ENCODE assay signal across 14 cellular contexts in the genomic region with DNA sequence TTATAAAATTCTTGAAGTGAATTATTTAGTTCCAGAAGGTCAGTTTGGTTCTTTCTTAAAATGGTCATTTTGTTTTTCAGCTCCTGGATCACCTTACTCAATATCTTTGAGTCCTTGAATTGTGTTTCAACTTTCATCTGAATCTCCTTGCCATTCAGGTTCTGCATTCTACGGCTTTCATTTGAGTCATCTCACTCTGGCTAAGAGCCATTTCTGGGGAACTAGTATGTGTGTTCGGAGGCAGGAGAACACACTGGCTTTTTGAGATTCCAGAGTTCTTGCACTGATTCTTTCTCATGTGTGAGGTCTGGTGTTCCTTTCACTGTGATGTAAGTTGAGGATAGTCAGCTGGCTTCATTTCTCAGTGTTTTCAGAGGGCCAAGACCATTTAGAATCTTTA.
A peak's percentile ranks its signal among the peaks of the same experiment; 100 is the strongest.
DNase-seq lines count a peak whose midpoint lies in the region; ATAC-seq and TF ChIP-seq lines count a peak whose summit lies in the region.
"Had no signal": no experiment of that assay in that cellular context is flagged by ENCODE, and none has a peak within 500 bp of the region (broad histone marks: within the 10 kb centered on the region; RNA-seq: fewer than 3 reads in every experiment).

No MANE protein-coding gene starts in this region.

- H3K36me3 ChIP-seq in H7 (replicated peaks; ENCODE audit: control insufficient read depth, insufficient read depth, low read length): no peaks in the 10 kb centered on the region
- H3K36me3 ChIP-seq: BLaER1 had no signal

- no peaks in the 10 kb centered on the region for H3K27me3 ChIP-seq in H7 (ENCODE audit: control insufficient read depth, insufficient read depth, low read length)
- H3K27me3 ChIP-seq: BLaER1 had no signal

- no peak for ATAC-seq in HG03457 (IDR thresholded peaks at IDR 0.05; ENCODE audit: unreplicated experiment)
- ATAC-seq: A549 had no signal

- H3K4me3 ChIP-seq in LNCaP clone FGC (ENCODE audit: low read depth, low read length) (no peak overlapping the region), epithelial cell of esophagus (ENCODE audit: low read length) (no peak overlapping the region), H7 (ENCODE audit: insufficient read depth, low read depth, low read length) (no peak overlapping the region)
- H3K4me3 ChIP-seq: A549, BLaER1, GM23248 had no signal

- peak; percentile 10 for DNase-seq in Daoy (ENCODE audit: low read depth)
- DNase-seq in LNCaP clone FGC (ENCODE audit: low read depth): peak; percentile 6
- peak; percentile 79 for DNase-seq in epithelial cell of esophagus (ENCODE audit: low read depth)
- DNase-seq in inferior parietal cortex (ENCODE audit: extremely low spot score): peak; percentile 13
- no peak for DNase-seq in H7
- DNase-seq in kidney glomerular epithelial cell (lab: John Stamatoyannopoulos, UW): no peak
- DNase-seq in amniotic stem cell (lab: John Stamatoyannopoulos, UW): no peak
- DNase-seq: Caco-2; CD8-positive, alpha-beta memory T cell; DMS53; GM23248 had no signal

- no peak for TF ChIP-seq CTCF in LNCaP clone FGC (IDR thresholded peaks at IDR 0.05; ENCODE audit: control insufficient read depth, extremely low read depth, insufficient read depth)
- no peak for TF ChIP-seq CTCF in epithelial cell of esophagus (IDR thresholded peaks at IDR 0.05; ENCODE audit: insufficient read depth, low read depth, low read length, missing control alignments)

Comparison
In these comparisons a context has a peak if more than half of its experiments do, and no peak if none do; other contexts are left out.
1. DNase-seq: peak in Daoy (single experiment), LNCaP clone FGC (single experiment), epithelial cell of esophagus (single experiment) and inferior parietal cortex (single experiment); none in H7 (single experiment), kidney glomerular epithelial cell (single experiment) and amniotic stem cell (single experiment).